9 cellular contexts compared by ENCODE assay signal in the genomic region with DNA sequence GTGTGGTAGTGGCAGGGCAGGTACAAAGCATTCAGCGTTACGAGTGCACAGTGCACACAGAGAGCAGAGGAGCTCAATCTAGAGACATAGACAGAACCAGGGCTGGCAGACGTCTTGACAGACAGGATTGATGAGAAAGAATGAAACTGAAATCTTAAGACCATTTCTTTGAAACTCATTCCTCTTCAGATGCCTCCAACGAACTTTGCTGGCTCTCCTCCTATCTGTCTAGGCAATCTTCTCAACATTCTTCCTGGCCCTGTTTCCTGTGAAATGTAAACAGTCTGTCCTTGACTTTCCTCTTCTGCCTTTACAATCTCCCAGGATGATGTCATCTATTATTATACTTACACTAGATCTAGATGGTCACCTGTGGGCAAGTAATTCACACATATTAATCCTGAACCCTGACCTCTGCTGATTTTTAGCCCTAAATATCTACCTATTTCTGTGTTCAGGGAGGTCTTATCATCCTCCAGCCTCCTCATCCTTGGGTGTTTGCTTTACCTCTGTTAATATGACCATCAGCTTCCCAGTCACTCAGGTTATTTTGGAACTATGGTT.
DNase-seq lines count a peak whose midpoint lies in the region; ATAC-seq and TF ChIP-seq lines count a peak whose summit lies in the region.
"Had no signal": no experiment of that assay in that cellular context is flagged by ENCODE, and none has a peak within 500 bp of the region (broad histone marks: within the 10 kb centered on the region; RNA-seq: fewer than 3 reads in every experiment).

No MANE protein-coding gene starts in this region.

- H3K36me3 Mint-ChIP-seq in activated CD8-positive, alpha-beta T cell treated with anti-CD3 and anti-CD28 coated beads, Interleukin-2, amount 10 ng/mL, durations not matched to agents 7 days and 5 days (ENCODE audit: low read depth) = peaks cover 8% of the 10 kb centered on the region

- DNase-seq in GM13977 (ENCODE audit: low spot score) = peak; percentile 56
- DNase-seq in activated CD8-positive, alpha-beta T cell treated with anti-CD3 and anti-CD28 coated beads, Interleukin-2, amount 10 ng/mL, durations not matched to agents 7 days and 5 days = peak; percentile 80
- DNase-seq in non-pigmented ciliary epithelial cell (ENCODE audit: low read depth) = peak; percentile 6
- DNase-seq in Ammon's horn (ENCODE audit: low spot score) = no peak
- DNase-seq in OCI-M2 (lab: John Stamatoyannopoulos, UW; ENCODE audit: unreplicated experiment) = no peak
- no peak for DNase-seq in activated gamma-delta T cell (lab: John Stamatoyannopoulos, UW)
- DNase-seq: kidney glomerular epithelial cell had no signal

- peaks cover 40% of the 10 kb centered on the region for H3K4me1 Mint-ChIP-seq in activated CD8-positive, alpha-beta T cell treated with anti-CD3 and anti-CD28 coated beads, Interleukin-2, amount 10 ng/mL, durations not matched to agents 7 days and 5 days (ENCODE audit: low read depth)

- H3K9me3 Mint-ChIP-seq in activated CD8-positive, alpha-beta T cell treated with anti-CD3 and anti-CD28 coated beads, Interleukin-2, amount 10 ng/mL, durations not matched to agents 7 days and 5 days (ENCODE audit: insufficient read depth) = no peaks in the 10 kb centered on the region

- peak overlapping the region; percentile 39 for H3K4me3 Mint-ChIP-seq in activated CD8-positive, alpha-beta T cell treated with anti-CD3 and anti-CD28 coated beads, Interleukin-2, amount 10 ng/mL, durations not matched to agents 7 days and 5 days

- TF ChIP-seq CTCF in GM13977 (IDR thresholded peaks at IDR 0.05; ENCODE audit: extremely low read depth, insufficient read depth, missing control alignments) = no peak

- H3K27ac Mint-ChIP-seq in activated CD8-positive, alpha-beta T cell treated with anti-CD3 and anti-CD28 coated beads, Interleukin-2, amount 10 ng/mL, durations not matched to agents 7 days and 5 days = peak overlapping the region; percentile 85

- POLR2A ChIA-PET in activated CD8-positive, alpha-beta T cell treated with anti-CD3 and anti-CD28 coated beads, Interleukin-2, amount 10 ng/mL, durations not matched to agents 7 days and 5 days (lab: Charles Lee) = interaction anchor here (0.7 to 1.8 kb wide), 8 partner anchors 28 to 218 kb away, joined by 3 to 6 read pairs (median 4); no protein-coding TSS in a partner anchor

- in situ Hi-C loops in GM13977 (cut with MboI; ENCODE audit: low pct_unique_long_range_greater_than_20kb, low sequenced_read_pairs, unreplicated experiment) = no loop called here

- ATAC-seq in HG03196 (IDR thresholded peaks at IDR 0.05; ENCODE audit: unreplicated experiment) (peak; percentile 69), GM18858 (IDR thresholded peaks at IDR 0.05; ENCODE audit: unreplicated experiment) (no peak)
- ATAC-seq in activated CD8-positive, alpha-beta T cell treated with anti-CD3 and anti-CD28 coated beads, Interleukin-2, amount 10 ng/mL, durations not matched to agents 7 days and 5 days = peak; percentile 99

- H3K27me3 Mint-ChIP-seq in activated CD8-positive, alpha-beta T cell treated with anti-CD3 and anti-CD28 coated beads, Interleukin-2, amount 10 ng/mL, durations not matched to agents 7 days and 5 days (ENCODE audit: low read depth) = no peaks in the 10 kb centered on the region

- CTCF ChIA-PET in activated CD8-positive, alpha-beta T cell treated with anti-CD3 and anti-CD28 coated beads, Interleukin-2, amount 10 ng/mL, durations not matched to agents 7 days and 5 days (lab: Charles Lee) = interaction anchor here (0.7 to 3.2 kb wide), 10 partner anchors 24 to 239 kb away, joined by 3 to 14 read pairs (median 4); no protein-coding TSS in a partner anchor

Comparison
In these comparisons a context has a peak if more than half of its experiments do, and no peak if none do; other contexts are left out.
1. DNase-seq: peak in GM13977 (single experiment), activated CD8-positive, alpha-beta T cell treated with anti-CD3 and anti-CD28 coated beads, Interleukin-2, amount 10 ng/mL, durations not matched to agents 7 days and 5 days (single experiment) and non-pigmented ciliary epithelial cell (single experiment); none in Ammon's horn (single experiment), OCI-M2 (single experiment) and activated gamma-delta T cell (single experiment).